ENCODE assay signal across 20 cellular contexts in the genomic region with DNA sequence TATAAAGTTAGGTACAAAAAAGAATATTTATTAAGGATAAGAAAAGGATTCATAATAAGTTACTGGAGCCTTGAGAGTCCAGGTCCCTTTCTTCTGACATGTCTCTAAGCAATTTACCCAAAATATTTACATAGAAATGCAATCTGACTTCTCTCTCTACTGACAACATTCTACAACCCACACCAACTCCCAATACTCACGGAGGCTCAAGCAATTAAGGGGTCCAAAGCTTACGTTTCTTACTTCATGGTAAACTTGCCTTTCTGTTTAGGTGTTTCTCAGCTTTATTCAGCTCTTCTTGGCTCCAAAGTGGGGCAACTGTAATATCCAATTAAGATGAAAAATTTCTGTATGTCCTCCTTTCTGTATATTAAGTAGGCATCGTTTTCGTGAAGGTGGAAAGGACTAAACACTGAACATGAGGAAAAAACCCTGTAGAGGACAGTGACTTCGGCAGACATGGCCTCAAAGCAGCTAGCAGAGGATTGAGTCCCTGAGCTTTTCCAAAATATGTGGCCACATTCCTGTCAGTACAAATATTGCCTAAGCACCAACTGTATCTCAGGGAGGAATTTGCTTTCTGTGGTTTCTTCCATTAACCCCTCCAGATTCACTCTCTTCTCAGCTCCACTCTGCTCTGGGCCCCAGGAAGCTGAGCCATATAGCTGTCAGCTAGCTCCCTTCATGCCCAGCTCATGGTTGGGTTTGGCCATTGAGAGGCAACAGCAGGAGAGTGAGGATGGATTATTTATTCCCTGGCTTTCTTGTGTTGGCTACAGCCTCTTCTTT.
DNase-seq lines count a peak whose midpoint lies in the region; ATAC-seq and TF ChIP-seq lines count a peak whose summit lies in the region.
"Had no signal": no experiment of that assay in that cellular context is flagged by ENCODE, and none has a peak within 500 bp of the region (broad histone marks: within the 10 kb centered on the region; RNA-seq: fewer than 3 reads in every experiment).

No MANE protein-coding gene starts in this region.

- no peaks in the 10 kb centered on the region for H3K27me3 Mint-ChIP-seq in chondrocyte (ENCODE audit: low read depth)
- H3K27me3 Mint-ChIP-seq in naive thymus-derived CD4-positive, alpha-beta T cell, result peaks cover 0 to 6% (median 0%) of the 10 kb centered on the region in 5 donors
- H3K27me3 Mint-ChIP-seq: activated B cell treated with CpG ODN at 0.5 μM for 24 hours had no signal

- no peak for ATAC-seq in naive thymus-derived CD4-positive, alpha-beta T cell
- ATAC-seq: Right ventricle myocardium inferior, T-helper 17 cell had no signal

- H3K27ac ChIP-seq in naive thymus-derived CD4-positive, alpha-beta T cell (ENCODE audit: low read depth, low read length), result no peak overlapping the region
- H3K27ac ChIP-seq: neural progenitor cell had no signal

- no peaks in the 10 kb centered on the region for H3K36me3 Mint-ChIP-seq in chondrocyte (ENCODE audit: low read depth)
- peaks cover 0 to 9% (median 5%) of the 10 kb centered on the region in 5 donors for H3K36me3 Mint-ChIP-seq in naive thymus-derived CD4-positive, alpha-beta T cell
- H3K36me3 Mint-ChIP-seq: neural progenitor cell had no signal

- H3K4me3 Mint-ChIP-seq in chondrocyte (ENCODE audit: unreplicated experiment), result peak overlapping the region; percentile 13
- no peak overlapping the region for H3K4me3 Mint-ChIP-seq in naive thymus-derived CD4-positive, alpha-beta T cell
- H3K4me3 Mint-ChIP-seq: activated B cell treated with CpG ODN at 0.5 μM for 24 hours; activated T-helper 1 cell treated with anti-CD3 and anti-CD28 coated beads, Interleukin-12 subunit alpha, Interleukin-12 subunit beta, Interleukin-2, Interleukin-4 antibody, amounts not matched to agents 30 ng/mL and 10 ng/mL and 1 ng/mL, durations not matched to agents 14 hours and 24 hours and 36 hours; CD4-positive, alpha-beta memory T cell; neural progenitor cell; stimulated activated naive CD8-positive, alpha-beta T cell treated with anti-CD3 and anti-CD28 coated beads, Interleukin-15, Interleukin-2, amounts not matched to agents 100 ng/mL and 50 ng/mL, for 24 hours; T-helper 17 cell had no signal

- intact Hi-C loops in naive thymus-derived CD4-positive, alpha-beta T cell (cut with micrococcal nuclease), result no loop called here

- no peaks in the 10 kb centered on the region for H3K4me1 ChIP-seq in naive thymus-derived CD4-positive, alpha-beta T cell (ENCODE audit: control insufficient read depth in 2 of 2, insufficient read depth in 2 of 2, low read length in 2 of 2)
- H3K4me1 ChIP-seq: neural progenitor cell had no signal

- H3K27ac Mint-ChIP-seq in chondrocyte (ENCODE audit: unreplicated experiment), result peak overlapping the region; percentile 65
- no peak overlapping the region for H3K27ac Mint-ChIP-seq in naive thymus-derived CD4-positive, alpha-beta T cell
- H3K27ac Mint-ChIP-seq: activated B cell treated with CpG ODN at 0.5 μM for 24 hours; activated T-helper 1 cell treated with anti-CD3 and anti-CD28 coated beads, Interleukin-12 subunit alpha, Interleukin-12 subunit beta, Interleukin-2, Interleukin-4 antibody, amounts not matched to agents 30 ng/mL and 10 ng/mL and 1 ng/mL, durations not matched to agents 14 hours and 24 hours and 36 hours; neural progenitor cell; stimulated activated naive CD8-positive, alpha-beta T cell treated with anti-CD3 and anti-CD28 coated beads, Interleukin-15, Interleukin-2, amounts not matched to agents 100 ng/mL and 50 ng/mL, for 24 hours; T-helper 17 cell had no signal

- DNase-seq in AG08395 (ENCODE audit: low spot score) (peak; percentile 74), HT1080 (ENCODE audit: low read depth) (peak; percentile 49), chondrocyte (ENCODE audit: low spot score) (no peak), left kidney (ENCODE audit: low read depth, low spot score) (peak; percentile 35), iPS-NIHi11 (ENCODE audit: low spot score) (no peak)
- no peak for DNase-seq in activated CD4-positive, alpha-beta T cell treated with anti-CD3 and anti-CD28 coated beads, Interleukin-2, amount 50 U/mL, for 1 hour
- no peak for DNase-seq in naive thymus-derived CD4-positive, alpha-beta T cell
- no peak for DNase-seq in activated naive CD4-positive, alpha-beta T cell (lab: John Stamatoyannopoulos, UW)
- DNase-seq: activated B cell treated with CpG ODN at 0.5 μM for 24 hours; amniotic stem cell; CD4-positive, alpha-beta memory T cell; cerebellar nuclear complex; DND-41; mesendoderm; NCI-H1694 treated with DMSO at 0.1 percent for 48 hours; T-helper 17 cell had no signal

- CTCF ChIA-PET in naive thymus-derived CD4-positive, alpha-beta T cell (lab: Charles Lee), result no interaction called here

- H3K27me3 ChIP-seq in naive thymus-derived CD4-positive, alpha-beta T cell (ENCODE audit: control insufficient read depth in 2 of 2, insufficient read depth in 2 of 2, low read length in 2 of 2), result no peaks in the 10 kb centered on the region
- H3K27me3 ChIP-seq: neural progenitor cell had no signal

- peaks cover 10% of the 10 kb centered on the region for H3K9me3 Mint-ChIP-seq in chondrocyte (ENCODE audit: low read depth)
- peaks cover 0 to 16% (median 4%) of the 10 kb centered on the region in 11 donors for H3K9me3 Mint-ChIP-seq in naive thymus-derived CD4-positive, alpha-beta T cell
- H3K9me3 Mint-ChIP-seq: activated B cell treated with CpG ODN at 0.5 μM for 24 hours, neural progenitor cell had no signal

- no peak for TF ChIP-seq CTCF in chondrocyte (IDR thresholded peaks at IDR 0.05)

- POLR2A ChIA-PET in naive thymus-derived CD4-positive, alpha-beta T cell (lab: Charles Lee), result interaction anchor here (1.0 kb wide), 1 partner anchor 9 kb away, joined by 3 read pairs; no protein-coding TSS in a partner anchor

- H3K9me3 ChIP-seq in naive thymus-derived CD4-positive, alpha-beta T cell (ENCODE audit: control insufficient read depth in 2 of 3, low read length in 3 of 3), result no peaks in the 10 kb centered on the region

- no peaks in the 10 kb centered on the region for H3K36me3 ChIP-seq in naive thymus-derived CD4-positive, alpha-beta T cell (ENCODE audit: control insufficient read depth in 2 of 3, insufficient read depth in 3 of 3, low read length in 3 of 3)
- H3K36me3 ChIP-seq: neural progenitor cell had no signal

- peaks cover 46% of the 10 kb centered on the region for H3K4me1 Mint-ChIP-seq in chondrocyte (ENCODE audit: low read depth)
- peaks cover 0 to 8% (median 0%) of the 10 kb centered on the region in 7 donors for H3K4me1 Mint-ChIP-seq in naive thymus-derived CD4-positive, alpha-beta T cell
- H3K4me1 Mint-ChIP-seq: CD4-positive, alpha-beta memory T cell; neural progenitor cell had no signal

- no peak overlapping the region for H3K4me3 ChIP-seq in naive thymus-derived CD4-positive, alpha-beta T cell (ENCODE audit: low read length)
- H3K4me3 ChIP-seq: neural progenitor cell had no signal

Comparison
In these comparisons a context has a peak if more than half of its experiments do, and no peak if none do; other contexts are left out.
1. DNase-seq: peak in AG08395 (single experiment), HT1080 (single experiment) and left kidney (single experiment); none in chondrocyte (single experiment), iPS-NIHi11 (single experiment), activated CD4-positive, alpha-beta T cell treated with anti-CD3 and anti-CD28 coated beads, Interleukin-2, amount 50 U/mL, for 1 hour (single experiment), naive thymus-derived CD4-positive, alpha-beta T cell (0 of 9) and activated naive CD4-positive, alpha-beta T cell (0 of 4).